In the genomic region with DNA sequence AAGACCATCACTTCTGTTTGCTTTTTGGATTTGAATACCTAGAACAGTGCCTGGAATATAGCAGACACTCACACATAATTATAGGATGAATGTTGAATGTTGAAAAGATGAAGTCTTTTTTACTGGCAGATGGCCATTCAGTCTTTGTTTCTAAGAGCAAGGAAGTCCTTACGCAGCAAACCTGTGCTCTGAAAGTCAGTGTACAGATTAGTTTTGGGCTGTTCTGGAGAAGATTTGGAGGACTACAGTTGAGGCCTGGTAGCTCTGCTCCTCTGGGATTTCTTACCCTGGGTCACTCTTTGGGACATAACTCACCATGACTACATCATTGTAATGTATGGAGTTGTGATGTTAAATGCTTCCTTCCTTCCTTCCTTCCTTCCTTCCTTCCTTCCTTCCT, we compare ENCODE assay signal across 9 cellular contexts. TPM values are rescaled to one million over a fixed set of nuclear protein-coding genes. Genes with fewer than 3 reads are reported as not detected.
"Had no signal": no experiment of that assay in that cellular context is flagged by ENCODE, and none has a peak within 500 bp of the region (broad histone marks: within the 10 kb centered on the region; RNA-seq: fewer than 3 reads in every experiment).

No MANE protein-coding gene starts in this region.

- DNase-seq: IMR-90, KBM-7, KG1 had no signal

- H3K4me3 ChIP-seq: K562 had no signal

- H3K4me3 Mint-ChIP-seq: IgD-negative memory B cell had no signal

- ATAC-seq: HepG2, K562 had no signal

- H3K27ac ChIP-seq: HL-60 had no signal

- H3K27ac Mint-ChIP-seq: IgD-negative memory B cell had no signal

RNA-seq across cellular contexts. Expression of gene OR4E2, which starts 3.3 kb away (rescaled TPM):
- total RNA-seq: HepG2, HT-29, HT1080, IMR-90, K562 had no signal

RNA-seq across cellular contexts. Expression of gene OR4E1, which starts 16.6 kb away (rescaled TPM):
- total RNA-seq: HepG2, HT-29, HT1080, IMR-90, K562 had no signal

RNA-seq across cellular contexts. Expression of gene OR10G2, which starts 22.2 kb away (rescaled TPM):
- total RNA-seq: HepG2, HT-29, HT1080, IMR-90, K562 had no signal
